In genomic region chr17:82647593-82648164, GRCh38 we compare ENCODE assay signal across 8 cellular contexts. TPM values are rescaled to one million over a fixed set of nuclear protein-coding genes. Genes with fewer than 3 reads are reported as not detected.
DNase-seq lines count a peak whose midpoint lies in the region; ATAC-seq and TF ChIP-seq lines count a peak whose summit lies in the region.

No MANE protein-coding gene starts in this region.

- peak overlapping the region; percentile 87 for H3K4me3 Mint-ChIP-seq in activated naive CD4-positive, alpha-beta T cell treated with anti-CD3 and anti-CD28 coated beads, Interleukin-2, amount 50 U/mL, for 24 hours

- no TSS peak for BruUV-seq in Panc1 (replicated peaks; lab: Mats Ljungman, UMichigan)

- H3K9me3 ChIP-seq in Panc1 (ENCODE audit: control insufficient read depth, insufficient read depth, low read depth, low read length) (no peaks in the 10 kb centered on the region), right cardiac atrium (ENCODE audit: control insufficient read depth, low read length) (no peaks in the 10 kb centered on the region)

- H3K27ac ChIP-seq in Panc1 (ENCODE audit: low read length) = peak overlapping the region; percentile 89
- H3K27ac ChIP-seq in right cardiac atrium (ENCODE audit: low read length) = peak overlapping the region; percentile 19
- H3K27ac ChIP-seq in skin epidermis = peak overlapping the region; percentile 87 to 100 (median 97)

- no peak for DNase-seq in Panc1 (ENCODE audit: low read depth, low spot score)
- DNase-seq in right cardiac atrium = peak; percentile 44 to 79 (median 71)
- no peak for DNase-seq in SW480 (ENCODE audit: low spot score)
- DNase-seq in anterior cingulate cortex (lab: John Stamatoyannopoulos, UW) = no peak

- H3K36me3 ChIP-seq in Panc1 (ENCODE audit: control insufficient read depth, insufficient read depth, low read length) = peaks cover 25% of the 10 kb centered on the region; the same call in 1 of the 2 replicates

- TF ChIP-seq CTCF in GM12875 (IDR thresholded peaks at IDR 0.05; ENCODE audit: borderline replicate concordance, insufficient read depth, low read depth, low read length) (peak; percentile 29; the same call in 1 of the 2 replicates), Panc1 (IDR thresholded peaks at IDR 0.05) (no peak)

- under 1% methylated on average over 54 of the region's 54 CpGs for WGBS in right cardiac atrium

- CTCF ChIA-PET in Panc1 (lab: Charles Lee) = no interaction called here

- ATAC-seq in HG02642 (IDR thresholded peaks at IDR 0.05; ENCODE audit: poor library complexity, unreplicated experiment) (peak; percentile 23), Panc1 (peak; percentile 65), right cardiac atrium (peak; percentile 25 to 48)

- POLR2A ChIA-PET in Panc1 (lab: Charles Lee) = no interaction called here

- intact Hi-C loops in Panc1 (cut with micrococcal nuclease; ENCODE audit: unreplicated experiment) (no loop called here), right cardiac atrium (cut with DNase I) (no loop called here)

- peak overlapping the region; percentile 74 for H3K27ac Mint-ChIP-seq in activated naive CD4-positive, alpha-beta T cell treated with anti-CD3 and anti-CD28 coated beads, Interleukin-2, amount 50 U/mL, for 24 hours

- in situ Hi-C loops in Panc1 (cut with HindIII; ENCODE audit: low pct_unique_long_range_greater_than_20kb, low sequenced_read_pairs) = no loop called here

- peaks cover 29% of the 10 kb centered on the region for H3K4me1 Mint-ChIP-seq in activated naive CD4-positive, alpha-beta T cell treated with anti-CD3 and anti-CD28 coated beads, Interleukin-2, amount 50 U/mL, for 24 hours

- peaks cover 8% of the 10 kb centered on the region for H3K4me1 ChIP-seq in Panc1 (ENCODE audit: control insufficient read depth, insufficient read depth, low read length)
- H3K4me1 ChIP-seq in right cardiac atrium (ENCODE audit: control insufficient read depth, insufficient read depth, low read length) = no peaks in the 10 kb centered on the region

- no peaks in the 10 kb centered on the region for H3K36me3 Mint-ChIP-seq in activated naive CD4-positive, alpha-beta T cell treated with anti-CD3 and anti-CD28 coated beads, Interleukin-2, amount 50 U/mL, for 24 hours

- H3K27me3 Mint-ChIP-seq in activated naive CD4-positive, alpha-beta T cell treated with anti-CD3 and anti-CD28 coated beads, Interleukin-2, amount 50 U/mL, for 24 hours = no peaks in the 10 kb centered on the region

- H3K27me3 ChIP-seq in Panc1 (ENCODE audit: control insufficient read depth, insufficient read depth, low read length) (no peaks in the 10 kb centered on the region), right cardiac atrium (ENCODE audit: control insufficient read depth, insufficient read depth) (no peaks in the 10 kb centered on the region)

- H3K9me3 Mint-ChIP-seq in activated naive CD4-positive, alpha-beta T cell treated with anti-CD3 and anti-CD28 coated beads, Interleukin-2, amount 50 U/mL, for 24 hours = no peaks in the 10 kb centered on the region

- H3K4me3 ChIP-seq in GM12875 (ENCODE audit: low read depth, low read length) (peak overlapping the region; percentile 97), Panc1 (ENCODE audit: low read depth in 2 of 2, low read length in 2 of 2) (peak overlapping the region; percentile 87 to 98), right cardiac atrium (ENCODE audit: low read length) (peak overlapping the region; percentile 89), skin epidermis (peak overlapping the region; percentile 75 to 100 (median 99))

RNA-seq across cellular contexts. Expression of gene WDR45B, which starts 0.6 kb away (rescaled TPM):
- total RNA-seq in Panc1 (2021; ENCODE audit: unreplicated experiment) (132 TPM), right cardiac atrium (10 to 100 TPM; 43.8 to 49.2 (median 45.8) TPM)
- 134 TPM for polyA plus RNA-seq in Panc1 (2012; ENCODE audit: insufficient read length)
- 37.0 TPM for polyA plus RNA-seq in right cardiac atrium

RNA-seq across cellular contexts. Expression of gene RAB40B, which starts 50.8 kb away (rescaled TPM):
- total RNA-seq in Panc1 (2021; ENCODE audit: unreplicated experiment) (7.1 TPM), right cardiac atrium (10 to 100 TPM; 14.0 to 20.8 (median 19.2) TPM)
- 14.9 TPM for polyA plus RNA-seq in Panc1 (2012; ENCODE audit: insufficient read length)
- polyA plus RNA-seq in right cardiac atrium = 14.8 TPM

Comparison
In these comparisons a context has a peak if more than half of its experiments do, and no peak if none do; other contexts are left out.
1. DNase-seq: peak in right cardiac atrium (3 of 3); none in Panc1 (single experiment), SW480 (single experiment) and anterior cingulate cortex (0 of 58).
2. H3K27ac ChIP-seq: peak in every context shown above with its lines; median percentile 97 in skin epidermis; 89 in Panc1; 19 in right cardiac atrium.
3. Peak in every context shown above with its lines, with median percentiles within 50 percentile points of each other: H3K4me3 ChIP-seq and ATAC-seq.